21 cellular contexts compared by ENCODE assay signal in genomic region chr2:79612999-79613398, GRCh38.
DNase-seq lines count a peak whose midpoint lies in the region; ATAC-seq, FAIRE-seq and TF ChIP-seq lines count a peak whose summit lies in the region.
"Had no signal": no experiment of that assay in that cellular context is flagged by ENCODE, and none has a peak within 500 bp of the region (broad histone marks: within the 10 kb centered on the region; RNA-seq: fewer than 3 reads in every experiment).

No MANE protein-coding gene starts in this region.

- no peaks in the 10 kb centered on the region for H3K9me3 Mint-ChIP-seq in activated CD4-positive, alpha-beta T cell treated with anti-CD3 and anti-CD28 coated beads, Interleukin-2, amount 10 ng/mL, durations not matched to agents 24 days and 14 days
- H3K9me3 Mint-ChIP-seq in CD8-positive, alpha-beta T cell = peaks cover 8% of the 10 kb centered on the region

- H3K9me3 ChIP-seq in CD8-positive, alpha-beta T cell (ENCODE audit: low read length) = no peaks in the 10 kb centered on the region

- H3K27me3 ChIP-seq in CD8-positive, alpha-beta T cell (ENCODE audit: insufficient read depth, low read length) = no peaks in the 10 kb centered on the region

- intact Hi-C loops in activated CD4-positive, alpha-beta T cell treated with anti-CD3 and anti-CD28 coated beads, Interleukin-2, amount 10 ng/mL, durations not matched to agents 24 days and 14 days (cut with micrococcal nuclease) = no loop called here
- intact Hi-C loops in CD8-positive, alpha-beta T cell (cut with DNase I, micrococcal nuclease) = no loop called here

- no peak for ATAC-seq in CD8-positive, alpha-beta T cell
- ATAC-seq: GM12878, SK-N-SH treated with all-trans-retinoic acid at 6 μM for 48 hours had no signal

- DNase-seq in NCI-H748 (lab: John Stamatoyannopoulos, UW; ENCODE audit: unreplicated experiment) (peak; percentile 26), NCI-H748 treated with DMSO at 0.1 percent for 48 hours (lab: John Stamatoyannopoulos, UW) (no peak), H4 (ENCODE audit: low spot score) (peak; percentile 78), OCI-M1 (lab: John Stamatoyannopoulos, UW) (peak; percentile 53), NCI-H526 (lab: John Stamatoyannopoulos, UW) (no peak)
- DNase-seq in activated CD4-positive, alpha-beta T cell treated with anti-CD3 and anti-CD28 coated beads, Interleukin-2, amount 10 ng/mL, durations not matched to agents 24 days and 14 days = no peak
- no peak for DNase-seq in CD8-positive, alpha-beta T cell
- DNase-seq: C1 segment of cervical spinal cord, GOT3, Karpas-422, MM.1S, NCI-H1092 treated with DMSO at 0.1 percent for 48 hours, NCI-H146, NCI-H524 treated with DMSO at 0.1 percent for 48 hours, RPMI8226, SIG-M5, T-helper 1 cell, T-helper 9 cell had no signal

- H3K36me3 Mint-ChIP-seq in activated CD4-positive, alpha-beta T cell treated with anti-CD3 and anti-CD28 coated beads, Interleukin-2, amount 10 ng/mL, durations not matched to agents 24 days and 14 days (ENCODE audit: low read depth) = no peaks in the 10 kb centered on the region
- no peaks in the 10 kb centered on the region for H3K36me3 Mint-ChIP-seq in CD8-positive, alpha-beta T cell

- no peak overlapping the region for H3K4me3 ChIP-seq in CD8-positive, alpha-beta T cell (ENCODE audit: low read depth, low read length)
- H3K4me3 ChIP-seq: GM12878 had no signal

- H3K36me3 ChIP-seq in CD8-positive, alpha-beta T cell (ENCODE audit: insufficient read depth, low read length) = no peaks in the 10 kb centered on the region

- POLR2A ChIA-PET in CD8-positive, alpha-beta T cell (lab: Charles Lee) = no interaction called here

- no peak for TF ChIP-seq CTCF in CD8-positive, alpha-beta T cell (IDR thresholded peaks at IDR 0.05)

- no peaks in the 10 kb centered on the region for H3K4me1 Mint-ChIP-seq in activated CD4-positive, alpha-beta T cell treated with anti-CD3 and anti-CD28 coated beads, Interleukin-2, amount 10 ng/mL, durations not matched to agents 24 days and 14 days
- no peaks in the 10 kb centered on the region for H3K4me1 Mint-ChIP-seq in CD8-positive, alpha-beta T cell (ENCODE audit: low read depth)

- CTCF ChIA-PET in CD8-positive, alpha-beta T cell (lab: Charles Lee) = no interaction called here

- H3K27ac ChIP-seq in CD8-positive, alpha-beta T cell (ENCODE audit: low read depth, low read length) = no peak overlapping the region

- no peaks in the 10 kb centered on the region for H3K4me1 ChIP-seq in CD8-positive, alpha-beta T cell (ENCODE audit: insufficient read depth, low read length)

- no peak overlapping the region for H3K27ac Mint-ChIP-seq in activated CD4-positive, alpha-beta T cell treated with anti-CD3 and anti-CD28 coated beads, Interleukin-2, amount 10 ng/mL, durations not matched to agents 24 days and 14 days
- no peak overlapping the region for H3K27ac Mint-ChIP-seq in CD8-positive, alpha-beta T cell

- no peaks in the 10 kb centered on the region for H3K27me3 Mint-ChIP-seq in activated CD4-positive, alpha-beta T cell treated with anti-CD3 and anti-CD28 coated beads, Interleukin-2, amount 10 ng/mL, durations not matched to agents 24 days and 14 days
- no peaks in the 10 kb centered on the region for H3K27me3 Mint-ChIP-seq in CD8-positive, alpha-beta T cell (ENCODE audit: low read depth)

- FAIRE-seq in islet of Langerhans (lab: Jason Lieb, UNC) = peak; percentile 92
- FAIRE-seq: GM12878 had no signal

- no peak overlapping the region for H3K4me3 Mint-ChIP-seq in activated CD4-positive, alpha-beta T cell treated with anti-CD3 and anti-CD28 coated beads, Interleukin-2, amount 10 ng/mL, durations not matched to agents 24 days and 14 days
- no peak overlapping the region for H3K4me3 Mint-ChIP-seq in CD8-positive, alpha-beta T cell

Comparison
In these comparisons a context has a peak if more than half of its experiments do, and no peak if none do; other contexts are left out.
1. DNase-seq: peak in NCI-H748 (single experiment), H4 (single experiment) and OCI-M1 (single experiment); none in NCI-H748 treated with DMSO at 0.1 percent for 48 hours (single experiment), NCI-H526 (0 of 2), activated CD4-positive, alpha-beta T cell treated with anti-CD3 and anti-CD28 coated beads, Interleukin-2, amount 10 ng/mL, durations not matched to agents 24 days and 14 days (single experiment) and CD8-positive, alpha-beta T cell (0 of 7).